In the genomic region with DNA sequence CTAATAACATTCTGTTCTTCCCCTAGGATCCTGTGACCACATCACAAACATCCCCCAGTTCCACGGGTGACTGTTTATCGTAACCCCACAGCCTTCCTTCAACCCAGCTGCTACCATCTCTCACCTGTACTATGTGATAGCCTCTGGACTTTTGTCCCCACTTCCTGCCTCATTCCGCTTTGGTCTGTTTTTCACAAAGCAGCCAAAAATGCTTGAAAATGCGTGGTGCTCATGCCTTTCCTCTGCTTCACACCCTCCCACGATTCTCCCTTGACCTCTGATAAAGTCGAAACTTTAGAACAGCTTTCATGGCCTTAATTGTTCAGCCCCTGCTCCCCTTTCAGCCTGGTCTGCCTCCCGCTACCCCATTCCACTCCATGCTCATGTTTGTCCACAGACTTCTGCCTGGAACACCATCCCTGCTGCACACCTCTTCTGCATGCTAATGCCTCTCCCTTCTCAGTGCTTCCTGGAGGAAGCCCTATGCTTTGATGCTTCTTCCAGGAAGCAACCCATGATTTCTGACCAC, we compare ENCODE assay signal across 17 cellular contexts.
A peak's percentile ranks its signal among the peaks of the same experiment; 100 is the strongest.
DNase-seq lines count a peak whose midpoint lies in the region; ATAC-seq and TF ChIP-seq lines count a peak whose summit lies in the region.
"Had no signal": no experiment of that assay in that cellular context is flagged by ENCODE, and none has a peak within 500 bp of the region (broad histone marks: within the 10 kb centered on the region; RNA-seq: fewer than 3 reads in every experiment).

No MANE protein-coding gene starts in this region.

- H3K36me3 Mint-ChIP-seq in nephron progenitor cell (ENCODE audit: low read depth), result peaks cover 15% of the 10 kb centered on the region

- WGBS in hepatocyte (ENCODE audit: low lambda C conversion rate, missing lambda C conversion rate), result 56% methylated on average over 7 of the region's 7 CpGs

- ATAC-seq in GM21423 (IDR thresholded peaks at IDR 0.05; ENCODE audit: unreplicated experiment), result no peak
- no peak for ATAC-seq in HG03432 (IDR thresholded peaks at IDR 0.05; ENCODE audit: unreplicated experiment)
- ATAC-seq in GM18873 (IDR thresholded peaks at IDR 0.05; ENCODE audit: low FRiP score, unreplicated experiment), result no peak
- ATAC-seq: Right ventricle myocardium inferior had no signal

- no peaks in the 10 kb centered on the region for H4K20me1 ChIP-seq in hepatocyte (ENCODE audit: insufficient read depth, poor library complexity, severe bottlenecking)

- no peak overlapping the region for H3K4me3 ChIP-seq in hepatocyte

- H3K4me1 Mint-ChIP-seq in nephron progenitor cell, result peaks cover 44% of the 10 kb centered on the region

- no peaks in the 10 kb centered on the region for H3K9me2 ChIP-seq in hepatocyte (replicated peaks; ENCODE audit: insufficient read depth)

- no peak overlapping the region for H3K4me2 ChIP-seq in hepatocyte

- peak overlapping the region; percentile 81 for H3K27ac ChIP-seq in hepatocyte

- H3K27ac Mint-ChIP-seq in nephron progenitor cell, result peak overlapping the region; percentile 29
- H3K27ac Mint-ChIP-seq: H9 had no signal

- peak overlapping the region; percentile 5 for H3K4me3 Mint-ChIP-seq in nephron progenitor cell
- H3K4me3 Mint-ChIP-seq: H9 had no signal

- no peak overlapping the region for H2AFZ ChIP-seq in hepatocyte

- H3K27me3 ChIP-seq in hepatocyte, result no peaks in the 10 kb centered on the region

- TF ChIP-seq CTCF in hepatocyte (IDR thresholded peaks at IDR 0.05; ENCODE audit: poor library complexity) (no peak), nephron progenitor cell (IDR thresholded peaks at IDR 0.05) (no peak)

- H3K27me3 Mint-ChIP-seq in nephron progenitor cell (ENCODE audit: low read depth, poor library complexity), result peaks cover 4% of the 10 kb centered on the region

- peaks cover 33% of the 10 kb centered on the region for H3K4me1 ChIP-seq in hepatocyte (ENCODE audit: insufficient read depth)

- DNase-seq in DMS53 (lab: John Stamatoyannopoulos, UW) (peak; percentile 57), DMS53 treated with DMSO at 0.1 percent for 48 hours (lab: John Stamatoyannopoulos, UW; ENCODE audit: unreplicated experiment) (no peak), hepatocyte (ENCODE audit: low spot score) (no peak), nephron progenitor cell (no peak)
- no peak for DNase-seq in stimulated activated CD4-positive, alpha-beta T cell treated with anti-CD3 and anti-CD28 coated beads, Interleukin-1b, Interleukin-23, amount 100 ng/mL, for 48 hours
- DNase-seq: COR-L47, DMS153, H9, NCI-H1105, NCI-H1694, NCI-H2081 treated with DMSO at 0.1 percent for 48 hours, NCI-H510A, NCI-H774 had no signal

- no peaks in the 10 kb centered on the region for H3K79me2 ChIP-seq in hepatocyte

- no peaks in the 10 kb centered on the region for H3K9me3 ChIP-seq in hepatocyte (ENCODE audit: low read depth)

- no peaks in the 10 kb centered on the region for H3K36me3 ChIP-seq in hepatocyte (replicated peaks; ENCODE audit: insufficient read depth, low read depth)

- peaks cover 21% of the 10 kb centered on the region for H3K9me3 Mint-ChIP-seq in nephron progenitor cell
